Comparison of ENCODE assay signal across 8 cellular contexts in genomic region chr19:48713864-48714755, GRCh38. TPM values are rescaled to one million over a fixed set of nuclear protein-coding genes. Genes with fewer than 3 reads are reported as not detected.
DNase-seq lines count a peak whose midpoint lies in the region; ATAC-seq and TF ChIP-seq lines count a peak whose summit lies in the region.

No MANE protein-coding gene starts in this region.

- 1% methylated on average over 62 to 63 of the region's 67 CpGs for WGBS in lower leg skin, 2 donors

- CTCF ChIA-PET in activated CD4-positive, alpha-beta memory T cell treated with anti-CD3 and anti-CD28 coated beads for 36 hours (lab: Charles Lee), result interaction anchor here (0.6 to 3.8 kb wide), 5 partner anchors 10 to 228 kb away, joined by 3 to 14 read pairs (median 4); partner anchors contain the start of gene HSD17B14

- H3K4me3 Mint-ChIP-seq in CD14-positive monocyte, result peak overlapping the region; percentile 79 to 80
- peak overlapping the region; percentile 83 for H3K4me3 Mint-ChIP-seq in activated CD4-positive, alpha-beta memory T cell treated with anti-CD3 and anti-CD28 coated beads for 36 hours

- ATAC-seq in GM19395 (IDR thresholded peaks at IDR 0.05; ENCODE audit: unreplicated experiment) (peak; percentile 92), HG03558 (IDR thresholded peaks at IDR 0.05; ENCODE audit: extremely low read depth, unreplicated experiment) (peak; percentile 74)

- DNase-seq in CD14-positive monocyte (ENCODE audit: low spot score) (peak; percentile 98), NCI-H774 (lab: John Stamatoyannopoulos, UW) (peak; percentile 99), ecto neural progenitor cell (ENCODE audit: low spot score) (peak; percentile 99), lower leg skin (ENCODE audit: low spot score in 2 of 2) (peak; percentile 98 to 100)
- peak; percentile 99 for DNase-seq in activated CD4-positive, alpha-beta memory T cell treated with anti-CD3 and anti-CD28 coated beads for 36 hours
- DNase-seq in stimulated activated CD4-positive, alpha-beta T cell treated with anti-CD3 and anti-CD28 coated beads, Interleukin-4, amount 100 ng/mL, for 4 hours, result peak; percentile 95 to 96

- intact Hi-C loops in CD14-positive monocyte (cut with micrococcal nuclease) (loop anchor here in 1 of 2 donors (10.0 kb wide), 1 partner anchor 69 kb away; the partner anchor contains the start of gene CA11), lower leg skin (cut with DNase I; ENCODE audit: low total_unique reads) (no loop called here)
- intact Hi-C loops in activated CD4-positive, alpha-beta memory T cell treated with anti-CD3 and anti-CD28 coated beads for 36 hours (cut with micrococcal nuclease), result loop anchor here (1.0 to 2.0 kb wide), 2 partner anchors 11 to 67 kb away; partner anchors contain the start of gene CA11

- no peak for TF ChIP-seq CTCF in CD14-positive monocyte (IDR thresholded peaks at IDR 0.05)
- TF ChIP-seq CTCF in lower leg skin (IDR thresholded peaks at IDR 0.05), result no peak

- POLR2A ChIA-PET in activated CD4-positive, alpha-beta memory T cell treated with anti-CD3 and anti-CD28 coated beads for 36 hours (lab: Charles Lee), result interaction anchor here (0.6 to 1.0 kb wide), 5 partner anchors 12 to 268 kb away, joined by 3 to 4 read pairs (median 3); no protein-coding TSS in a partner anchor

- TF ChIP-seq POLR2A in lower leg skin (IDR thresholded peaks at IDR 0.05), result no peak

- H3K4me1 Mint-ChIP-seq in CD14-positive monocyte, result peaks cover 14% of the 10 kb centered on the region
- H3K4me1 Mint-ChIP-seq in activated CD4-positive, alpha-beta memory T cell treated with anti-CD3 and anti-CD28 coated beads for 36 hours (ENCODE audit: low read depth), result peaks cover 11% of the 10 kb centered on the region

- no peaks in the 10 kb centered on the region for H3K36me3 Mint-ChIP-seq in CD14-positive monocyte
- H3K36me3 Mint-ChIP-seq in activated CD4-positive, alpha-beta memory T cell treated with anti-CD3 and anti-CD28 coated beads for 36 hours, result no peaks in the 10 kb centered on the region

- H3K9me3 Mint-ChIP-seq in CD14-positive monocyte, result peaks cover 0 to 14% (median 4%) of the 10 kb centered on the region in 7 donors
- peaks cover 7% of the 10 kb centered on the region for H3K9me3 Mint-ChIP-seq in activated CD4-positive, alpha-beta memory T cell treated with anti-CD3 and anti-CD28 coated beads for 36 hours

- peak overlapping the region; percentile 71 to 93 (median 86) for H3K27ac Mint-ChIP-seq in CD14-positive monocyte
- peak overlapping the region; percentile 74 for H3K27ac Mint-ChIP-seq in activated CD4-positive, alpha-beta memory T cell treated with anti-CD3 and anti-CD28 coated beads for 36 hours

- peaks cover 6 to 11% (median 6%) of the 10 kb centered on the region in 3 donors for H3K27me3 Mint-ChIP-seq in CD14-positive monocyte (ENCODE audit: low read depth in 3 of 3)
- no peaks in the 10 kb centered on the region for H3K27me3 Mint-ChIP-seq in activated CD4-positive, alpha-beta memory T cell treated with anti-CD3 and anti-CD28 coated beads for 36 hours

- peak overlapping the region; percentile 30 for H3K4me3 ChIP-seq in lower leg skin (ENCODE audit: low read depth, poor library complexity, severe bottlenecking)

RNA-seq across cellular contexts. Expression of gene MAMSTR, which starts 5.4 kb away (rescaled TPM):
- polyA plus RNA-seq in CD14-positive monocyte, result not detected
- total RNA-seq in activated CD4-positive, alpha-beta memory T cell treated with anti-CD3 and anti-CD28 coated beads for 36 hours, result under 1 TPM; 0.76 to 0.85 TPM
- under 1 TPM; 0.42 to 0.74 (median 0.63) TPM for total RNA-seq in lower leg skin

RNA-seq across cellular contexts. Expression of gene FUT2, which starts 18.3 kb away (rescaled TPM):
- polyA plus RNA-seq in CD14-positive monocyte, result not detected
- not detected for total RNA-seq in activated CD4-positive, alpha-beta memory T cell treated with anti-CD3 and anti-CD28 coated beads for 36 hours
- total RNA-seq in lower leg skin, result 10 to 100 TPM in 3 of 4 donors, 1 to 10 TPM in 1; 8.5 to 14.9 (median 11.5) TPM

RNA-seq across cellular contexts. Expression of gene RASIP1, which starts 26.3 kb away (rescaled TPM):
- polyA plus RNA-seq in CD14-positive monocyte, result not detected
- under 1 TPM; 0.19 TPM for total RNA-seq in activated CD4-positive, alpha-beta memory T cell treated with anti-CD3 and anti-CD28 coated beads for 36 hours
- total RNA-seq in lower leg skin, result 10 to 100 TPM in 2 of 4 donors, 1 to 10 TPM in 2; 4.7 to 16.8 (median 11.4) TPM

RNA-seq across cellular contexts. Expression of gene IZUMO1, which starts 32.6 kb away (rescaled TPM):
- polyA plus RNA-seq in CD14-positive monocyte, result not detected
- total RNA-seq in activated CD4-positive, alpha-beta memory T cell treated with anti-CD3 and anti-CD28 coated beads for 36 hours, result not detected
- total RNA-seq in lower leg skin, result not detected

RNA-seq across cellular contexts. Expression of gene FUT1, which starts 38.3 kb away (rescaled TPM):
- polyA plus RNA-seq in CD14-positive monocyte, result not detected
- under 1 TPM; 0.36 to 0.40 TPM for total RNA-seq in activated CD4-positive, alpha-beta memory T cell treated with anti-CD3 and anti-CD28 coated beads for 36 hours
- total RNA-seq in lower leg skin, result 1 to 10 TPM; 1.7 to 4.9 (median 3.5) TPM

Comparison
In these comparisons a context has a peak if more than half of its experiments do, and no peak if none do; other contexts are left out.
1. Peak in every context shown above with its lines: DNase-seq, ATAC-seq and H3K4me3 ChIP-seq.
2. RNA of gene FUT2, which starts 18.3 kb away (total RNA-seq): 8.5 to 14.9 TPM in lower leg skin; not detected in activated CD4-positive, alpha-beta memory T cell treated with anti-CD3 and anti-CD28 coated beads for 36 hours; every median in the first group is over 4 times any median in the second.
3. RNA of gene RASIP1, which starts 26.3 kb away (total RNA-seq): 4.7 to 16.8 TPM in lower leg skin; 0.19 TPM in activated CD4-positive, alpha-beta memory T cell treated with anti-CD3 and anti-CD28 coated beads for 36 hours; every median in the first group is over 4 times any median in the second.